3 cellular contexts compared by ENCODE assay signal in genomic region chr9:132518626-132519025, GRCh38.
"Had no signal": no experiment of that assay in that cellular context is flagged by ENCODE, and none has a peak within 500 bp of the region (broad histone marks: within the 10 kb centered on the region; RNA-seq: fewer than 3 reads in every experiment).

No MANE protein-coding gene starts in this region.

- H3K4me3 ChIP-seq: GM12878 had no signal

- DNase-seq: GDM1, GF-D8 had no signal

- ATAC-seq: GM12878 had no signal
